Comparison of ENCODE assay signal across 26 cellular contexts in the genomic region with DNA sequence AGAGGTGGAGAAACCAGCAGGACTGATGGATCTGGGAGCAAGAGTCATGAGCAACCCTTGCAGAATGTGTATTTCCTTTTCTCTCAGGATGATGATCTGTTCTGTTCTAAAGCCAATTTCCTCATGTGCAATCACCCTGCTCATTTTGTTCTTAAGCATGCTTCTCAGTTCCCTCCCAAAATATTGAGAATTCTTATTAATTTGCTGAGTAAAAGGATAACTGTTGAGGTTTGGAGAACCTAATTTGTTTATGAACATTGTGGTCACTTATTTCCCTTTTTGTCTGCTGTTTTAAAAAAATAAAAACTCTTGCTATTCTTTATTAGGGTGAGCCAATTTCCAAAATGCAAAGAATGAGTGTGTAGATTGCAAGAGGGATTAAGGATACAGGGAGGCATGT.
A peak's percentile ranks its signal among the peaks of the same experiment; 100 is the strongest.
DNase-seq lines count a peak whose midpoint lies in the region; ATAC-seq, FAIRE-seq and TF ChIP-seq lines count a peak whose summit lies in the region.
"Had no signal": no experiment of that assay in that cellular context is flagged by ENCODE, and none has a peak within 500 bp of the region (broad histone marks: within the 10 kb centered on the region; RNA-seq: fewer than 3 reads in every experiment).

No MANE protein-coding gene starts in this region.

- no peak for ATAC-seq in activated CD8-positive, alpha-beta T cell treated with anti-CD3 and anti-CD28 coated beads for 36 hours
- ATAC-seq in activated CD8-positive, alpha-beta T cell treated with anti-CD3 and anti-CD28 coated beads, Interleukin-2, amount 10 ng/mL, durations not matched to agents 7 days and 5 days, result no peak
- no peak for ATAC-seq in central memory CD8-positive, alpha-beta T cell (replicated peaks; ENCODE audit: extremely low read depth, poor library complexity, severe bottlenecking)
- ATAC-seq in stimulated activated effector memory CD8-positive, alpha-beta T cell treated with anti-CD3 and anti-CD28 coated beads, Interleukin-12 subunit alpha, Interleukin-12 subunit beta, amount 100 ng/mL, for 72 hours, result no peak
- no peak for ATAC-seq in GM21526 (IDR thresholded peaks at IDR 0.05; ENCODE audit: low FRiP score, unreplicated experiment)
- ATAC-seq in GM21515 (IDR thresholded peaks at IDR 0.05; ENCODE audit: unreplicated experiment), result no peak
- ATAC-seq in GM21390 (IDR thresholded peaks at IDR 0.05; ENCODE audit: unreplicated experiment), result no peak
- ATAC-seq: left lobe of liver, SK-N-SH treated with all-trans-retinoic acid at 6 μM for 48 hours, WTC11 had no signal

- CTCF ChIA-PET in activated CD8-positive, alpha-beta T cell treated with anti-CD3 and anti-CD28 coated beads for 36 hours (lab: Charles Lee), result no interaction called here
- CTCF ChIA-PET in activated CD8-positive, alpha-beta T cell treated with anti-CD3 and anti-CD28 coated beads, Interleukin-2, amount 10 ng/mL, durations not matched to agents 7 days and 5 days (lab: Charles Lee), result no interaction called here

- POLR2A ChIA-PET in activated CD8-positive, alpha-beta T cell treated with anti-CD3 and anti-CD28 coated beads for 36 hours (lab: Charles Lee), result no interaction called here
- POLR2A ChIA-PET in activated CD8-positive, alpha-beta T cell treated with anti-CD3 and anti-CD28 coated beads, Interleukin-2, amount 10 ng/mL, durations not matched to agents 7 days and 5 days (lab: Charles Lee), result no interaction called here

- H3K9me3 Mint-ChIP-seq in activated CD8-positive, alpha-beta T cell treated with anti-CD3 and anti-CD28 coated beads for 36 hours, result peaks cover 11% of the 10 kb centered on the region
- peaks cover 15% of the 10 kb centered on the region for H3K9me3 Mint-ChIP-seq in activated CD8-positive, alpha-beta T cell treated with anti-CD3 and anti-CD28 coated beads, Interleukin-2, amount 10 ng/mL, durations not matched to agents 7 days and 5 days (ENCODE audit: insufficient read depth)
- peaks cover 10% of the 10 kb centered on the region for H3K9me3 Mint-ChIP-seq in central memory CD8-positive, alpha-beta T cell
- H3K9me3 Mint-ChIP-seq in stimulated activated effector memory CD8-positive, alpha-beta T cell treated with anti-CD3 and anti-CD28 coated beads, Interleukin-12 subunit alpha, Interleukin-12 subunit beta, amount 100 ng/mL, for 72 hours, result peaks cover 11% of the 10 kb centered on the region
- H3K9me3 Mint-ChIP-seq: H9, neural crest cell, type B pancreatic cell, WTC11 had no signal

- no peak for DNase-seq in activated CD8-positive, alpha-beta T cell treated with anti-CD3 and anti-CD28 coated beads for 36 hours
- DNase-seq in activated CD8-positive, alpha-beta T cell treated with anti-CD3 and anti-CD28 coated beads, Interleukin-2, amount 10 ng/mL, durations not matched to agents 7 days and 5 days, result no peak
- DNase-seq in GM18507 (ENCODE audit: extremely low spot score, insufficient read length, low read depth), result no peak
- DNase-seq in central memory CD8-positive, alpha-beta T cell (ENCODE audit: low spot score in 2 of 2), result no peak
- no peak for DNase-seq in stimulated activated effector memory CD8-positive, alpha-beta T cell treated with anti-CD3 and anti-CD28 coated beads, Interleukin-12 subunit alpha, Interleukin-12 subunit beta, amount 100 ng/mL, for 72 hours (ENCODE audit: low spot score in 2 of 2)
- DNase-seq: activated CD8-positive, alpha-beta memory T cell treated with anti-CD3 and anti-CD28 coated beads for 24 hours; colonic mucosa; GF-D8; H9; Karpas-422; NCI-H1092; NCI-H2107; NCI-H524; small intestine; stimulated activated CD4-positive, alpha-beta T cell treated with anti-CD3 and anti-CD28 coated beads, Interleukin-4, amount 100 ng/mL, for 1 hour; T-helper 9 cell had no signal

- H3K36me3 Mint-ChIP-seq in activated CD8-positive, alpha-beta T cell treated with anti-CD3 and anti-CD28 coated beads for 36 hours (ENCODE audit: low read depth), result peaks cover 71% of the 10 kb centered on the region
- H3K36me3 Mint-ChIP-seq in activated CD8-positive, alpha-beta T cell treated with anti-CD3 and anti-CD28 coated beads, Interleukin-2, amount 10 ng/mL, durations not matched to agents 7 days and 5 days (ENCODE audit: low read depth), result peaks cover 80% of the 10 kb centered on the region
- H3K36me3 Mint-ChIP-seq in central memory CD8-positive, alpha-beta T cell (ENCODE audit: insufficient read depth), result peaks cover 68% of the 10 kb centered on the region
- peaks cover 93% of the 10 kb centered on the region for H3K36me3 Mint-ChIP-seq in stimulated activated effector memory CD8-positive, alpha-beta T cell treated with anti-CD3 and anti-CD28 coated beads, Interleukin-12 subunit alpha, Interleukin-12 subunit beta, amount 100 ng/mL, for 72 hours
- H3K36me3 Mint-ChIP-seq: mesothelial cell of epicardium, type B pancreatic cell, WTC11 had no signal

- H3K27me3 Mint-ChIP-seq in activated CD8-positive, alpha-beta T cell treated with anti-CD3 and anti-CD28 coated beads for 36 hours, result no peaks in the 10 kb centered on the region
- no peaks in the 10 kb centered on the region for H3K27me3 Mint-ChIP-seq in activated CD8-positive, alpha-beta T cell treated with anti-CD3 and anti-CD28 coated beads, Interleukin-2, amount 10 ng/mL, durations not matched to agents 7 days and 5 days (ENCODE audit: low read depth)
- no peaks in the 10 kb centered on the region for H3K27me3 Mint-ChIP-seq in central memory CD8-positive, alpha-beta T cell
- H3K27me3 Mint-ChIP-seq: type B pancreatic cell had no signal

- peak; percentile 78 for FAIRE-seq in GM18507 (lab: Jason Lieb, UNC)
- FAIRE-seq: HTR-8/SVneo, small intestine had no signal

- peak overlapping the region; percentile 88 for H3K27ac Mint-ChIP-seq in activated CD8-positive, alpha-beta T cell treated with anti-CD3 and anti-CD28 coated beads for 36 hours
- no peak overlapping the region for H3K27ac Mint-ChIP-seq in activated CD8-positive, alpha-beta T cell treated with anti-CD3 and anti-CD28 coated beads, Interleukin-2, amount 10 ng/mL, durations not matched to agents 7 days and 5 days
- peak overlapping the region; percentile 75 for H3K27ac Mint-ChIP-seq in central memory CD8-positive, alpha-beta T cell (ENCODE audit: low read depth)
- peak overlapping the region; percentile 90 for H3K27ac Mint-ChIP-seq in stimulated activated effector memory CD8-positive, alpha-beta T cell treated with anti-CD3 and anti-CD28 coated beads, Interleukin-12 subunit alpha, Interleukin-12 subunit beta, amount 100 ng/mL, for 72 hours
- H3K27ac Mint-ChIP-seq: H9, mesothelial cell of epicardium, type B pancreatic cell, WTC11 had no signal

- H3K4me3 Mint-ChIP-seq in activated CD8-positive, alpha-beta T cell treated with anti-CD3 and anti-CD28 coated beads for 36 hours, result no peak overlapping the region
- no peak overlapping the region for H3K4me3 Mint-ChIP-seq in activated CD8-positive, alpha-beta T cell treated with anti-CD3 and anti-CD28 coated beads, Interleukin-2, amount 10 ng/mL, durations not matched to agents 7 days and 5 days
- H3K4me3 Mint-ChIP-seq in central memory CD8-positive, alpha-beta T cell, result no peak overlapping the region
- no peak overlapping the region for H3K4me3 Mint-ChIP-seq in stimulated activated effector memory CD8-positive, alpha-beta T cell treated with anti-CD3 and anti-CD28 coated beads, Interleukin-12 subunit alpha, Interleukin-12 subunit beta, amount 100 ng/mL, for 72 hours
- H3K4me3 Mint-ChIP-seq: H9, mesothelial cell of epicardium, neural crest cell, type B pancreatic cell, WTC11 had no signal

- H3K4me1 Mint-ChIP-seq in activated CD8-positive, alpha-beta T cell treated with anti-CD3 and anti-CD28 coated beads for 36 hours (ENCODE audit: low read depth), result peaks cover 43% of the 10 kb centered on the region
- H3K4me1 Mint-ChIP-seq in activated CD8-positive, alpha-beta T cell treated with anti-CD3 and anti-CD28 coated beads, Interleukin-2, amount 10 ng/mL, durations not matched to agents 7 days and 5 days (ENCODE audit: low read depth), result peaks cover 25% of the 10 kb centered on the region
- H3K4me1 Mint-ChIP-seq in central memory CD8-positive, alpha-beta T cell, result peaks cover 46% of the 10 kb centered on the region
- H3K4me1 Mint-ChIP-seq in stimulated activated effector memory CD8-positive, alpha-beta T cell treated with anti-CD3 and anti-CD28 coated beads, Interleukin-12 subunit alpha, Interleukin-12 subunit beta, amount 100 ng/mL, for 72 hours, result peaks cover 26% of the 10 kb centered on the region

- TF ChIP-seq CTCF in activated CD8-positive, alpha-beta T cell treated with anti-CD3 and anti-CD28 coated beads for 36 hours (IDR thresholded peaks at IDR 0.05), result no peak

- intact Hi-C loops in activated CD8-positive, alpha-beta T cell treated with anti-CD3 and anti-CD28 coated beads for 36 hours (cut with micrococcal nuclease), result no loop called here
